ENCODE assay signal across 27 cellular contexts in genomic region chr11:73612601-73613137, GRCh38. TPM values are rescaled to one million over a fixed set of nuclear protein-coding genes. Genes with fewer than 3 reads are reported as not detected.
DNase-seq lines count a peak whose midpoint lies in the region; ATAC-seq, FAIRE-seq and TF ChIP-seq lines count a peak whose summit lies in the region.
"Had no signal": no experiment of that assay in that cellular context is flagged by ENCODE, and none has a peak within 500 bp of the region (broad histone marks: within the 10 kb centered on the region; RNA-seq: fewer than 3 reads in every experiment).

No MANE protein-coding gene starts in this region.

- peaks cover 8% of the 10 kb centered on the region for H3K27me3 ChIP-seq in foreskin keratinocyte

- ATAC-seq in foreskin keratinocyte (no peak), GM18502 (IDR thresholded peaks at IDR 0.05; ENCODE audit: poor library complexity, unreplicated experiment) (no peak), HG03159 (IDR thresholded peaks at IDR 0.05; ENCODE audit: unreplicated experiment) (no peak)
- ATAC-seq: SK-N-SH treated with all-trans-retinoic acid at 6 μM for 48 hours had no signal

- H3K4me1 ChIP-seq in foreskin keratinocyte = no peaks in the 10 kb centered on the region
- H3K4me1 ChIP-seq: Caco-2 had no signal

- no peak for FAIRE-seq in urothelium cell line (lab: Jason Lieb, UNC)
- FAIRE-seq: GM12891, RCC 7860 had no signal

- H3K27ac ChIP-seq in foreskin keratinocyte = no peak overlapping the region

- DNase-seq in M059J (ENCODE audit: low read depth) (peak; percentile 25), amniotic epithelial cell (ENCODE audit: low read depth) (peak; percentile 27), foreskin keratinocyte (peak; percentile 3 to 8), urothelium cell line (ENCODE audit: low spot score) (peak; percentile 27)
- DNase-seq in activated CD8-positive, alpha-beta memory T cell treated with anti-CD3 and anti-CD28 coated beads, Interleukin-2, amount 50 U/mL, for 4 hours = no peak
- DNase-seq: C1 segment of cervical spinal cord; Caco-2; CD4-positive, alpha-beta memory T cell; DMS79 treated with DMSO at 0.1 percent for 48 hours; GF-D8; GOT3; HCEC 1CT; Kasumi-1; MV-4-11; NCI-H1105 treated with DMSO at 0.1 percent for 48 hours; NCI-H146; NCI-H1930; NCI-H2107; NCI-H524; NCI-H774 had no signal

- TF ChIP-seq CTCF in foreskin keratinocyte (conservative IDR thresholded peaks at IDR 0.05) = no peak

RNA-seq across cellular contexts. Expression of gene FAM168A, which starts 14.8 kb away (rescaled TPM):
- 24.9 and 35.8 TPM in 2 replicates for total RNA-seq in M059J (2014; rRNA removed; shearing (Covaris generic))
- total RNA-seq in foreskin keratinocyte = 14.6 and 15.9 TPM in 2 replicates
- polyA plus RNA-seq in foreskin keratinocyte = 4.3 and 5.1 TPM in 2 replicates

RNA-seq across cellular contexts. Expression of gene PLEKHB1, which starts 33.7 kb away (rescaled TPM):
- 0.76 TPM in 1 of 2 replicates, not detected in the other for total RNA-seq in M059J (2014; rRNA removed; shearing (Covaris generic))
- not detected in 2 replicates for total RNA-seq in foreskin keratinocyte
- polyA plus RNA-seq in foreskin keratinocyte = 0.03 TPM in 1 of 2 replicates, not detected in the other
- total RNA-seq: A673, MCF 10A had no signal
